ENCODE assay signal across 9 cellular contexts in genomic region chr3:8482960-8483665, GRCh38. TPM values are rescaled to one million over a fixed set of nuclear protein-coding genes. Genes with fewer than 3 reads are reported as not detected.
DNase-seq lines count a peak whose midpoint lies in the region; ATAC-seq and TF ChIP-seq lines count a peak whose summit lies in the region.
"Had no signal": no experiment of that assay in that cellular context is flagged by ENCODE, and none has a peak within 500 bp of the region (broad histone marks: within the 10 kb centered on the region; RNA-seq: fewer than 3 reads in every experiment).

No MANE protein-coding gene starts in this region.

- H3K9me3 ChIP-seq in adipocyte (ENCODE audit: control insufficient read depth, low read length) = peaks cover 5% of the 10 kb centered on the region

- no peak for ATAC-seq in omental fat pad (ENCODE audit: low FRiP score)
- no peak for ATAC-seq in HG03521 (IDR thresholded peaks at IDR 0.05; ENCODE audit: unreplicated experiment)

- H3K27me3 ChIP-seq in adipocyte (replicated peaks; ENCODE audit: control insufficient read depth, insufficient read depth, low read length) = no peaks in the 10 kb centered on the region

- H3K9ac ChIP-seq in adipocyte (ENCODE audit: low read length) = no peak overlapping the region

- peak overlapping the region; percentile 18 for H3K4me3 ChIP-seq in adipocyte (ENCODE audit: low read length)

- H3K36me3 ChIP-seq in adipocyte (ENCODE audit: control insufficient read depth, insufficient read depth, low read length, severe bottlenecking) = no peaks in the 10 kb centered on the region

- peak; percentile 93 for DNase-seq in Daoy (ENCODE audit: low read depth)
- DNase-seq in adipocyte (ENCODE audit: low read depth) = peak; percentile 88
- DNase-seq in cardiac septum (ENCODE audit: low spot score) = peak; percentile 84
- peak; percentile 89 for DNase-seq in posterior vena cava (ENCODE audit: low spot score)
- DNase-seq in omental fat pad (ENCODE audit: low spot score) = no peak
- no peak for DNase-seq in NCI-H2227 (lab: John Stamatoyannopoulos, UW; ENCODE audit: unreplicated experiment)
- DNase-seq in COLO829 (ENCODE audit: low spot score) = no peak
- DNase-seq: activated CD4-positive, alpha-beta memory T cell treated with anti-CD3 and anti-CD28 coated beads, Interleukin-2, amount 10 ng/mL, durations not matched to agents 7 days and 5 days had no signal

- intact Hi-C loops in cardiac septum (cut with DNase I) = loop anchor here (1.0 to 2.0 kb wide), 2 partner anchors 18 to 124 kb away; partner anchors contain the start of gene LMCD1
- intact Hi-C loops in posterior vena cava (cut with DNase I) = no loop called here

- peaks cover 36% of the 10 kb centered on the region for H3K4me1 ChIP-seq in adipocyte (ENCODE audit: control insufficient read depth, insufficient read depth, low read length)

- TF ChIP-seq CTCF in omental fat pad (IDR thresholded peaks at IDR 0.05) = no peak

RNA-seq across cellular contexts. Expression of gene LMCD1, which starts 18.5 kb away (rescaled TPM):
- 14.5 and 18.7 TPM in 2 replicates for total RNA-seq in Daoy (2014; rRNA removed; shearing (Covaris generic))
- 57.6 TPM for total RNA-seq in cardiac septum
- total RNA-seq in posterior vena cava = 100 to 1,000 TPM; 221 to 834 TPM
- 1,000 to 10,000 TPM in 1 of 4 donors, 100 to 1,000 TPM in 3; 135 to 1,380 (median 270) TPM for total RNA-seq in omental fat pad

Comparison
In these comparisons a context has a peak if more than half of its experiments do, and no peak if none do; other contexts are left out.
1. DNase-seq: peak in Daoy (single experiment), adipocyte (single experiment), cardiac septum (single experiment) and posterior vena cava (single experiment); none in omental fat pad (single experiment), NCI-H2227 (single experiment) and COLO829 (single experiment).